Comparison of ENCODE assay signal across 28 cellular contexts in genomic region chr20:37420610-37421009, GRCh38.
"Had no signal": no experiment of that assay in that cellular context is flagged by ENCODE, and none has a peak within 500 bp of the region (broad histone marks: within the 10 kb centered on the region; RNA-seq: fewer than 3 reads in every experiment).

No MANE protein-coding gene starts in this region.

- H3K4me3 ChIP-seq: adrenal gland, ascending aorta, esophagus squamous epithelium, gastrocnemius medialis, spleen, testis, upper lobe of left lung had no signal

- H3K27ac ChIP-seq: adrenal gland, ascending aorta, esophagus squamous epithelium, gastrocnemius medialis, spleen, testis, upper lobe of left lung, VCaP had no signal

- H3K36me3 Mint-ChIP-seq: activated naive CD8-positive, alpha-beta T cell; T-cell had no signal

- H3K9me3 Mint-ChIP-seq: activated CD4-positive, alpha-beta T cell treated with anti-CD3 and anti-CD28 coated beads, Interleukin-2, amount 10 ng/mL, durations not matched to agents 7 days and 5 days; activated T-cell treated with anti-CD3 and anti-CD28 coated beads, Interleukin-2, amount 50 U/mL, for 24 hours; activated T-helper 2 cell treated with anti-CD3 and anti-CD28 coated beads, Interferon-gamma antibody, Interleukin-2, Interleukin-4, amounts not matched to agents 10 μg/mL and 5 μg/mL and 100 μg/mL, durations not matched to agents 14 hours and 24 hours and 36 hours; central memory CD8-positive, alpha-beta T cell; effector memory CD8-positive, alpha-beta T cell; T-cell; T-helper 2 cell treated with Interferon-gamma antibody and Interleukin-4, amounts not matched to agents 5 μg/mL and 100 μg/mL, for 36 hours had no signal

- H3K4me1 ChIP-seq: adrenal gland, ascending aorta, gastrocnemius medialis, spleen, testis, upper lobe of left lung had no signal

- H3K4me1 Mint-ChIP-seq: activated CD4-positive, alpha-beta T cell treated with anti-CD3 and anti-CD28 coated beads, Interleukin-2, amount 10 ng/mL, durations not matched to agents 7 days and 5 days; central memory CD8-positive, alpha-beta T cell; T-cell had no signal

- ATAC-seq: effector memory CD8-positive, alpha-beta T cell; gastrocnemius medialis; left cardiac atrium; T-cell had no signal

- H3K9me3 ChIP-seq: adrenal gland, ascending aorta, esophagus squamous epithelium, gastrocnemius medialis, spleen, testis, upper lobe of left lung had no signal

- FAIRE-seq: colon had no signal

- DNase-seq: activated CD4-positive, alpha-beta T cell treated with anti-CD3 and anti-CD28 coated beads, Interleukin-2, amount 10 ng/mL, durations not matched to agents 7 days and 5 days; activated CD4-positive, CD25-positive, alpha-beta regulatory T cell treated with anti-CD3 and anti-CD28 coated beads, Interleukin-2, amount 50 U/mL, for 72 hours; activated CD8-positive, alpha-beta memory T cell treated with anti-CD3 and anti-CD28 coated beads for 24 hours; activated CD8-positive, alpha-beta memory T cell treated with anti-CD3 and anti-CD28 coated beads, Interleukin-2, amount 50 U/mL, for 4 hours; activated naive CD4-positive, alpha-beta T cell; activated T-cell treated with anti-CD3 and anti-CD28 coated beads, Interleukin-2, amount 50 U/mL, for 24 hours; adrenal gland; effector memory CD8-positive, alpha-beta T cell; esophagus squamous epithelium; gastrocnemius medialis; head of caudate nucleus; islet precursor cell; left cardiac atrium; retina; spleen; stimulated activated CD4-positive, alpha-beta T cell treated with anti-CD3 and anti-CD28 coated beads, Interleukin-4, amount 100 ng/mL, for 1 hour; stimulated activated naive CD4-positive, alpha-beta T cell; T-cell; testis; upper lobe of left lung had no signal

- H3K27me3 ChIP-seq: adrenal gland, ascending aorta, testis had no signal

- H3K4me3 Mint-ChIP-seq: activated CD4-positive, alpha-beta T cell treated with anti-CD3 and anti-CD28 coated beads, Interleukin-2, amount 10 ng/mL, durations not matched to agents 7 days and 5 days; activated naive CD8-positive, alpha-beta T cell; activated T-cell treated with anti-CD3 and anti-CD28 coated beads, Interleukin-2, amount 50 U/mL, for 24 hours; central memory CD8-positive, alpha-beta T cell; effector memory CD8-positive, alpha-beta T cell; T-cell; T-helper 2 cell treated with Interferon-gamma antibody and Interleukin-4, amounts not matched to agents 5 μg/mL and 100 μg/mL, for 36 hours had no signal

- H3K27ac Mint-ChIP-seq: activated CD4-positive, alpha-beta T cell treated with anti-CD3 and anti-CD28 coated beads, Interleukin-2, amount 10 ng/mL, durations not matched to agents 7 days and 5 days; activated naive CD8-positive, alpha-beta T cell; activated T-cell treated with anti-CD3 and anti-CD28 coated beads, Interleukin-2, amount 50 U/mL, for 24 hours; activated T-helper 2 cell treated with anti-CD3 and anti-CD28 coated beads, Interferon-gamma antibody, Interleukin-2, Interleukin-4, amounts not matched to agents 10 μg/mL and 5 μg/mL and 100 μg/mL, durations not matched to agents 14 hours and 24 hours and 36 hours; effector memory CD8-positive, alpha-beta T cell; progenitor cell of endocrine pancreas; T-cell; T-helper 2 cell treated with Interferon-gamma antibody and Interleukin-4, amounts not matched to agents 5 μg/mL and 100 μg/mL, for 36 hours had no signal

- H3K36me3 ChIP-seq: adrenal gland, ascending aorta, esophagus squamous epithelium, gastrocnemius medialis, spleen, upper lobe of left lung had no signal
